1 cellular context compared by ENCODE assay signal in genomic region chr22:32067613-32068012, GRCh38.
TF ChIP-seq lines count a peak whose summit lies in the region.

No MANE protein-coding gene starts in this region.

TF ChIP-seq in GM23338, 12 proteins besides CTCF, POLR2A, EP300 and RAD21 (continued from another document):
- TF ChIP-seq REST (IDR thresholded peaks at IDR 0.05; ENCODE audit: unreplicated experiment) (no peak), POLR2AphosphoS5 (IDR thresholded peaks at IDR 0.05; ENCODE audit: low read depth) (no peak), NANOG (IDR thresholded peaks at IDR 0.05; ENCODE audit: borderline replicate concordance) (no peak), ZNF462 (CRISPR knock-in tag; IDR thresholded peaks at IDR 0.05) (no peak), STAT1 (IDR thresholded peaks at IDR 0.05; ENCODE audit: unreplicated experiment) (no peak), ETS1 (IDR thresholded peaks at IDR 0.05) (no peak), ZNF114 (CRISPR knock-in tag; IDR thresholded peaks at IDR 0.05) (no peak), EZH2 (IDR thresholded peaks at IDR 0.05; ENCODE audit: low read depth, unreplicated experiment) (no peak), ZNF331 (CRISPR knock-in tag; IDR thresholded peaks at IDR 0.05; ENCODE audit: low read depth) (no peak), CREB1 (CRISPR knock-in tag; IDR thresholded peaks at IDR 0.05; ENCODE audit: low read depth) (no peak)
TF ChIP-seq in GM23338: peak in this region for 0.
